2 cellular contexts compared by ENCODE assay signal in the genomic region with DNA sequence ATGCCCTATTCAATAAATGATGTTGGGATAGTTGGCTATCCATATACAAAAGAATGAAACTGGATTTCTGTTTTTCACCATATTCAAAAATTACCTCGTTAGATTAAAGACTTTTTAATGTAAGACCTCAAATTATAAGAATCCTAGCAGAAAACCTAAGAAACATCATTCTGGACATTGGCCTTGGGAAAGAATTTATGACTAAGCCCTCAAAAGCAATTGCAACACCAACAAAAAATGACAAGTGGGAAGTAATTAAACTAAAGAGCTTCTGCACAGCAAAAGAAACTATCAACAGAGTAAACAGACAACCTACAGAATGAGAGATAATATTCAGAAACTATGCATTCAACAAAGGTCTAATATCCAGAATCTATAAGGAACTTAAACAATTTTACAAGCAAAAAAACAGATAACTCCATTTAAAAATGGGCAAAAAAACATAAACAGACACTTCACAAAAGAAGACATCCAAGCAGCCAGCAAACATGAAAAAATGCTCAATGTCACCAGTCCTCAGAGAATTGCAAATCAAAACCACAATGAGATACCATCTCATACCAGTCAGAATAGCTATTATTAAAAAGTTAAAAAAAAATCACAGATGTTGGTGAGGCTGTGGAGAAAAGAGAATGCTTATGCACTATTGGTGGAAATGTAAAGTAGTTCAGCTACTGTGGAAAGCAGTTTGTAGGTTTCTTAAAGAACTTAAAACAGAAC.
TF ChIP-seq lines count a peak whose summit lies in the region.

No MANE protein-coding gene starts in this region.

TF ChIP-seq in HEK293, 187 proteins besides CTCF, POLR2A, EP300 and RAD21 (continued from another document):
- TF ChIP-seq ZNF146 (tag by site-specific recombination; IDR thresholded peaks at IDR 0.05) (no peak), RBAK (tag by site-specific recombination; IDR thresholded peaks at IDR 0.05) (no peak), ZNF248 (tag by site-specific recombination; IDR thresholded peaks at IDR 0.05) (no peak), ZNF629 (tag by site-specific recombination; IDR thresholded peaks at IDR 0.05) (no peak), PRDM1 (tag by site-specific recombination; IDR thresholded peaks at IDR 0.05) (no peak), ZFHX2 (tag by site-specific recombination; conservative IDR thresholded peaks at IDR 0.05) (0 out of 2 replicates have a peak, but pooled peaks have one; percentile 28), ZNF302 (tag by site-specific recombination; IDR thresholded peaks at IDR 0.05; ENCODE audit: low read depth) (no peak), ZNF558 (tag by site-specific recombination; IDR thresholded peaks at IDR 0.05) (no peak)
- TF ChIP-seq, protein P1, sequence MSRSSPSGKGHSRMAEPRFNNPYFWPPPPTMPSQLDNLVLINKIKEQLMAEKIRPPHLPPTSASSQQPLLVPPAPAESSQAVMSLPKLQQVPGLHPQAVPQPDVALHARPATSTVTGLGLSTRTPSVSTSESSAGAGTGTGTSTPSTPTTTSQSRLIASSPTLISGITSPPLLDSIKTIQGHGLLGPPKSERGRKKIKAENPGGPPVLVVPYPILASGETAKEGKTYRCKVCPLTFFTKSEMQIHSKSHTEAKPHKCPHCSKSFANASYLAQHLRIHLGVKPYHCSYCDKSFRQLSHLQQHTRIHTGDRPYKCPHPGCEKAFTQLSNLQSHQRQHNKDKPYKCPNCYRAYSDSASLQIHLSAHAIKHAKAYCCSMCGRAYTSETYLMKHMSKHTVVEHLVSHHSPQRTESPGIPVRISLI (tag by site-specific recombination; IDR thresholded peaks at IDR 0.05): peak; percentile 62; the same call in 1 of the 2 replicates

TF ChIP-seq in WTC11, 78 proteins besides CTCF, POLR2A, EP300 and RAD21 (continued from another document):
- TF ChIP-seq, protein P2, sequence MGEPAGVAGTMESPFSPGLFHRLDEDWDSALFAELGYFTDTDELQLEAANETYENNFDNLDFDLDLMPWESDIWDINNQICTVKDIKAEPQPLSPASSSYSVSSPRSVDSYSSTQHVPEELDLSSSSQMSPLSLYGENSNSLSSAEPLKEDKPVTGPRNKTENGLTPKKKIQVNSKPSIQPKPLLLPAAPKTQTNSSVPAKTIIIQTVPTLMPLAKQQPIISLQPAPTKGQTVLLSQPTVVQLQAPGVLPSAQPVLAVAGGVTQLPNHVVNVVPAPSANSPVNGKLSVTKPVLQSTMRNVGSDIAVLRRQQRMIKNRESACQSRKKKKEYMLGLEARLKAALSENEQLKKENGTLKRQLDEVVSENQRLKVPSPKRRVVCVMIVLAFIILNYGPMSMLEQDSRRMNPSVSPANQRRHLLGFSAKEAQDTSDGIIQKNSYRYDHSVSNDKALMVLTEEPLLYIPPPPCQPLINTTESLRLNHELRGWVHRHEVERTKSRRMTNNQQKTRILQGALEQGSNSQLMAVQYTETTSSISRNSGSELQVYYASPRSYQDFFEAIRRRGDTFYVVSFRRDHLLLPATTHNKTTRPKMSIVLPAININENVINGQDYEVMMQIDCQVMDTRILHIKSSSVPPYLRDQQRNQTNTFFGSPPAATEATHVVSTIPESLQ (CRISPR knock-in tag; IDR thresholded peaks at IDR 0.05): no peak
- no peak for TF ChIP-seq RELA (CRISPR knock-in tag; IDR thresholded peaks at IDR 0.05; ENCODE audit: borderline replicate concordance)
- TF ChIP-seq, protein P3, sequence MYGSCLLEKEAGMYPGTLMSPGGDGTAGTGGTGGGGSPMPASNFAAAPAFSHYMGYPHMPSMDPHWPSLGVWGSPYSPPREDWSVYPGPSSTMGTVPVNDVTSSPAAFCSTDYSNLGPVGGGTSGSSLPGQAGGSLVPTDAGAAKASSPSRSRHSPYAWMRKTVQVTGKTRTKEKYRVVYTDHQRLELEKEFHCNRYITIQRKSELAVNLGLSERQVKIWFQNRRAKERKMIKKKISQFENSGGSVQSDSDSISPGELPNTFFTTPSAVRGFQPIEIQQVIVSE (CRISPR knock-in tag; IDR thresholded peaks at IDR 0.05; ENCODE audit: borderline replicate concordance): no peak
TF ChIP-seq in WTC11: peak in this region for 0.
